Comparison of ENCODE assay signal across 24 cellular contexts in the genomic region with DNA sequence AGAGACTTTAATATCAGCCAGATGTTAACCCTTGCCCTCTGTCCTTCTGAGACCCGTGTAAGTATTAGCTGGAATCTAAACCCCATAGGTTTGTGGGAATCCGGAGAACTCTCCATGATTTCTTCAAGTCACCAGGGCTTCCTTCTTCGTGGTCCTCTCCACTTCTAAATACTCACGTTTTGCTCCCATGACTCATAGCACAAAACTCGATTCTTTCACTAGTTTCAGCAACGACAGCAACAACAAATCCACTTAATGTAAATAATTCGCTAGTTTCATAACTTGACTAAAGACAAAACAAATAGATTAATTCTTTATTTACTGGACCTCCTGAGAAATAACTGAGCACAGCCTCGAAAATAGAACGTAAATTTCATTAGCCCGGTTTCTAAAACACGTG. TPM values are rescaled to one million over a fixed set of nuclear protein-coding genes. Genes with fewer than 3 reads are reported as not detected.
"Had no signal": no experiment of that assay in that cellular context is flagged by ENCODE, and none has a peak within 500 bp of the region (broad histone marks: within the 10 kb centered on the region; RNA-seq: fewer than 3 reads in every experiment).

No MANE protein-coding gene starts in this region.

- H3K27ac ChIP-seq: ascending aorta, gastrocnemius medialis, heart right ventricle, left ventricle myocardium inferior, sigmoid colon, thyroid gland had no signal

- H3K9me3 ChIP-seq: ascending aorta, gastrocnemius medialis, left ventricle myocardium inferior, sigmoid colon, thyroid gland had no signal

- H3K36me3 ChIP-seq: ascending aorta, gastrocnemius medialis, heart right ventricle, left ventricle myocardium inferior, sigmoid colon, thyroid gland had no signal

- H3K27me3 ChIP-seq: ascending aorta, sigmoid colon, thyroid gland had no signal

- H3K27me3 Mint-ChIP-seq: activated naive CD8-positive, alpha-beta T cell treated with anti-CD3 and anti-CD28 coated beads, Interleukin-2, amount 50 U/mL, for 24 hours had no signal

- H3K4me1 ChIP-seq: ascending aorta, gastrocnemius medialis, heart right ventricle, left ventricle myocardium inferior, sigmoid colon, thyroid gland had no signal

- ATAC-seq: activated CD4-positive, CD25-positive, alpha-beta regulatory T cell treated with anti-CD3 and anti-CD28 coated beads, Interleukin-2, amount 50 U/mL, for 24 hours; activated CD8-positive, alpha-beta T cell treated with anti-CD3 and anti-CD28 coated beads, Interleukin-2, amount 10 ng/mL, durations not matched to agents 7 days and 5 days; activated naive CD8-positive, alpha-beta T cell treated with anti-CD3 and anti-CD28 coated beads, Interleukin-2, amount 50 U/mL, for 24 hours; gastrocnemius medialis; heart right ventricle; stimulated activated naive B cell treated with anti-CD40 and anti-IgM and Interleukin-4, amounts not matched to agents 10 μg/mL and 1 μg/mL and 100 μg/mL, for 72 hours had no signal

- H3K27ac Mint-ChIP-seq: activated CD4-positive, alpha-beta T cell treated with anti-CD3 and anti-CD28 coated beads, Interleukin-2, amount 10 ng/mL, durations not matched to agents 7 days and 5 days; activated CD8-positive, alpha-beta T cell treated with anti-CD3 and anti-CD28 coated beads, Interleukin-2, amount 10 ng/mL, durations not matched to agents 7 days and 5 days; activated naive CD4-positive, alpha-beta T cell treated with anti-CD3 and anti-CD28 coated beads for 36 hours; activated naive CD8-positive, alpha-beta T cell treated with anti-CD3 and anti-CD28 coated beads, Interleukin-2, amount 50 U/mL, for 24 hours; activated T-cell treated with anti-CD3 and anti-CD28 coated beads, Interleukin-2, amount 50 U/mL, for 24 hours; stimulated activated naive B cell treated with anti-CD40 and anti-IgM and Interleukin-4, amounts not matched to agents 10 μg/mL and 1 μg/mL and 100 μg/mL, for 72 hours had no signal

- FAIRE-seq: endometrium had no signal

- H3K36me3 Mint-ChIP-seq: stimulated activated naive B cell treated with anti-CD40 and anti-IgM and Interleukin-4, amounts not matched to agents 10 μg/mL and 1 μg/mL and 100 μg/mL, for 72 hours had no signal

- DNase-seq: activated CD4-positive, alpha-beta T cell treated with anti-CD3 and anti-CD28 coated beads, Interleukin-2, amount 10 ng/mL, durations not matched to agents 7 days and 5 days; activated CD8-positive, alpha-beta T cell treated with anti-CD3 and anti-CD28 coated beads, Interleukin-2, amount 10 ng/mL, durations not matched to agents 7 days and 5 days; activated naive CD4-positive, alpha-beta T cell treated with anti-CD3 and anti-CD28 coated beads for 36 hours; activated naive CD8-positive, alpha-beta T cell treated with anti-CD3 and anti-CD28 coated beads, Interleukin-2, amount 50 U/mL, for 24 hours; activated T-cell treated with anti-CD3 and anti-CD28 coated beads, Interleukin-2, amount 50 U/mL, for 24 hours; cortex of kidney; erythroblast; gastrocnemius medialis; heart right ventricle; kidney glomerular epithelial cell; left ventricle myocardium inferior; occipital lobe; posterior cingulate gyrus; sigmoid colon; stimulated activated naive B cell treated with anti-CD40 and anti-IgM and Interleukin-4, amounts not matched to agents 10 μg/mL and 1 μg/mL and 100 μg/mL, for 72 hours; T-helper 9 cell; thyroid gland had no signal

- H3K4me3 Mint-ChIP-seq: activated CD4-positive, alpha-beta T cell treated with anti-CD3 and anti-CD28 coated beads, Interleukin-2, amount 10 ng/mL, durations not matched to agents 7 days and 5 days; activated CD8-positive, alpha-beta T cell treated with anti-CD3 and anti-CD28 coated beads, Interleukin-2, amount 10 ng/mL, durations not matched to agents 7 days and 5 days; activated naive CD4-positive, alpha-beta T cell treated with anti-CD3 and anti-CD28 coated beads for 36 hours; activated naive CD8-positive, alpha-beta T cell treated with anti-CD3 and anti-CD28 coated beads, Interleukin-2, amount 50 U/mL, for 24 hours; activated T-cell treated with anti-CD3 and anti-CD28 coated beads, Interleukin-2, amount 50 U/mL, for 24 hours; stimulated activated naive B cell treated with anti-CD40 and anti-IgM and Interleukin-4, amounts not matched to agents 10 μg/mL and 1 μg/mL and 100 μg/mL, for 72 hours had no signal

- H3K9me3 Mint-ChIP-seq: activated CD4-positive, alpha-beta T cell treated with anti-CD3 and anti-CD28 coated beads, Interleukin-2, amount 10 ng/mL, durations not matched to agents 7 days and 5 days; activated naive CD4-positive, alpha-beta T cell treated with anti-CD3 and anti-CD28 coated beads for 36 hours; activated naive CD8-positive, alpha-beta T cell treated with anti-CD3 and anti-CD28 coated beads, Interleukin-2, amount 50 U/mL, for 24 hours; activated T-cell treated with anti-CD3 and anti-CD28 coated beads, Interleukin-2, amount 50 U/mL, for 24 hours; stimulated activated naive B cell treated with anti-CD40 and anti-IgM and Interleukin-4, amounts not matched to agents 10 μg/mL and 1 μg/mL and 100 μg/mL, for 72 hours had no signal

- H3K4me3 ChIP-seq: ascending aorta, gastrocnemius medialis, heart right ventricle, left ventricle myocardium inferior, sigmoid colon, thyroid gland had no signal

RNA-seq across cellular contexts. Expression of gene CLEC2A, which starts 4.4 kb away (rescaled TPM):
- total RNA-seq: activated CD4-positive, alpha-beta T cell treated with anti-CD3 and anti-CD28 coated beads, Interleukin-2, amount 10 ng/mL, durations not matched to agents 7 days and 5 days; activated CD8-positive, alpha-beta T cell treated with anti-CD3 and anti-CD28 coated beads, Interleukin-2, amount 10 ng/mL, durations not matched to agents 7 days and 5 days; activated naive CD4-positive, alpha-beta T cell treated with anti-CD3 and anti-CD28 coated beads for 36 hours; ascending aorta; gastrocnemius medialis; heart right ventricle; left ventricle myocardium inferior; mononuclear cell; occipital lobe; renal cortical epithelial cell; sigmoid colon; subcutaneous adipose tissue; thyroid gland had no signal
- polyA plus RNA-seq: heart right ventricle, neural cell, sigmoid colon had no signal

RNA-seq across cellular contexts. Expression of gene CLEC12A, which starts 34.6 kb away (rescaled TPM):
- total RNA-seq: activated naive CD4-positive, alpha-beta T cell treated with anti-CD3 and anti-CD28 coated beads for 36 hours; ascending aorta; occipital lobe; renal cortical epithelial cell had no signal
- polyA plus RNA-seq: neural cell had no signal

RNA-seq across cellular contexts. Expression of gene KLRF2, which starts 55.3 kb away (rescaled TPM):
- total RNA-seq: activated naive CD4-positive, alpha-beta T cell treated with anti-CD3 and anti-CD28 coated beads for 36 hours; ascending aorta; gastrocnemius medialis; heart right ventricle; left ventricle myocardium inferior; mononuclear cell; occipital lobe; renal cortical epithelial cell; sigmoid colon; subcutaneous adipose tissue; thyroid gland had no signal
- polyA plus RNA-seq: heart right ventricle, neural cell, sigmoid colon had no signal
